8 cellular contexts compared by ENCODE assay signal in the genomic region with DNA sequence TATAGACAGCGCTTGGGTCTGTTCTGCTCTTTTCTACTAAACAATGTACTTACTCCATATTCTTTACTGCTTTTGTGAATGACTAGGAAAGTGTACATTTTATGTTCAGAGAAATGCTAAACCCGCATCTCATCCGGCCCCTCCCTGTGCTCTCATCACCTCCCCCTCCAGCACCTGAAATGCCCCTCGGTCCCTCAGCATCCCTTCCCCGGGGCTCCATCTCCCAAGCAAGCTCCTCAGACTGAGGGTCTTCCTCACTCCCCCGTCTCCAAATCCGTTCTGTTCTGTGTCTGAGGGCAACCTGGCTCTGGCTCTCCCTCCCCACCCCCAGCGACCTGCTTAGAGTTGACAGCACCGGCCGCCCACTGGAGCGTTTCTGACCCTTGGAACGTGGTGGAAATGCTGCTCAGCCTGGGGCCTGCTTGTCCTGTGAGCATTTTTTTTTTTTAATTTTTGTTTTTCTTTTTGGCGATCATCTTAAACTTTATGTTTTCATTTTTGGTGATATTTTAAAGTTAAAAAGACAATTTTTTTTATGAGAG. TPM values are rescaled to one million over a fixed set of nuclear protein-coding genes. Genes with fewer than 3 reads are reported as not detected.
DNase-seq lines count a peak whose midpoint lies in the region; ATAC-seq, FAIRE-seq and TF ChIP-seq lines count a peak whose summit lies in the region.

No MANE protein-coding gene starts in this region.

- H3K4me1 ChIP-seq in A549 (no peaks in the 10 kb centered on the region), HUES6 (ENCODE audit: control insufficient read depth, insufficient read depth, low read length) (peaks cover 14% of the 10 kb centered on the region; the same call in 1 of the 2 replicates), mucosa of rectum (ENCODE audit: control insufficient read depth in 2 of 2, insufficient read depth in 2 of 2, low read length in 2 of 2) (peaks cover 7 to 15% of the 10 kb centered on the region in 2 donors)

- peak overlapping the region in 1 of 2 experiments; percentile 99; a peak in 2 of 6 replicates for H3K27ac ChIP-seq in A549
- H3K27ac ChIP-seq in HUES6 (ENCODE audit: low read depth, low read length), result no peak overlapping the region
- no peak overlapping the region for H3K27ac ChIP-seq in mucosa of rectum (ENCODE audit: low read depth in 2 of 2, low read length in 2 of 2)

- CTCF ChIA-PET in A549 (lab: Yijun Ruan, JAX), result interaction anchor here (1.3 kb wide), 1 partner anchor 271 kb away, joined by 3 read pairs; no protein-coding TSS in a partner anchor

- peak overlapping the region; percentile 95 for H3K4me3 ChIP-seq in A549
- peak overlapping the region; percentile 73 for H3K4me3 ChIP-seq in HUES6 (ENCODE audit: low read depth, low read length)
- peak overlapping the region; percentile 63 for H3K4me3 ChIP-seq in bronchial epithelial cell (ENCODE audit: low read depth, low read length)
- H3K4me3 ChIP-seq in mucosa of rectum (ENCODE audit: low read length in 2 of 2), result peak overlapping the region; percentile 61 to 76

- no peaks in the 10 kb centered on the region for H3K27me3 ChIP-seq in HUES6 (ENCODE audit: control insufficient read depth, insufficient read depth, low read length)
- H3K27me3 ChIP-seq in bronchial epithelial cell (ENCODE audit: control insufficient read depth, insufficient read depth, low read length), result no peaks in the 10 kb centered on the region
- H3K27me3 ChIP-seq in mucosa of rectum (ENCODE audit: control insufficient read depth in 2 of 2, insufficient read depth in 2 of 2, low read length in 2 of 2), result no peaks in the 10 kb centered on the region

- no peak for TF ChIP-seq POLR2A in A549 (IDR thresholded peaks at IDR 0.05; ENCODE audit: low read length)

- TF ChIP-seq EP300 in A549 (IDR thresholded peaks at IDR 0.05), result no peak

- FAIRE-seq in A549 (lab: Jason Lieb, UNC), result no peak
- no peak for FAIRE-seq in bronchial epithelial cell (lab: Jason Lieb, UNC)

- no peak for TF ChIP-seq RAD21 in A549 (conservative IDR thresholded peaks at IDR 0.05 in 1 of 2, IDR thresholded peaks at IDR 0.05 in 1 of 2)

- H3K9me3 ChIP-seq in A549 (peaks cover 10% of the 10 kb centered on the region; the same call in 2 of the 3 replicates), HUES6 (ENCODE audit: control insufficient read depth, insufficient read depth, low read depth, low read length) (no peaks in the 10 kb centered on the region), mucosa of rectum (ENCODE audit: control insufficient read depth in 2 of 2, low read length in 2 of 2) (no peaks in the 10 kb centered on the region)

- POLR2A ChIA-PET in A549 (lab: Yijun Ruan, JAX), result no interaction called here

- no peak for TF ChIP-seq CTCF in A549 (IDR thresholded peaks at IDR 0.05)
- TF ChIP-seq CTCF in bronchial epithelial cell (IDR thresholded peaks at IDR 0.05; ENCODE audit: insufficient read depth, low read length, severe bottlenecking), result no peak

- H3K9ac ChIP-seq in HUES6 (ENCODE audit: low read length) (peak overlapping the region; percentile 76), mucosa of rectum (ENCODE audit: low read depth in 1 of 2, low read length in 2 of 2) (peak overlapping the region; percentile 63 to 67)

- 96% methylated on average over 13 of the region's 13 CpGs for WGBS in A549 (ENCODE audit: missing lambda C conversion rate)

- DNase-seq in A549 (ENCODE audit: low read depth in 1 of 2, low spot score in 1 of 2), result no peak
- DNase-seq in bronchial epithelial cell (ENCODE audit: low read depth), result no peak
- DNase-seq in activated gamma-delta T cell treated with Interleukin-2 at 50 U/mL for 16 hours, result no peak
- DNase-seq in NCI-H2029 treated with DMSO at 0.1 percent for 48 hours (lab: John Stamatoyannopoulos, UW), result no peak
- DNase-seq in NCI-H1105 (lab: John Stamatoyannopoulos, UW), result no peak

- ATAC-seq in A549, result no peak
- no peak for ATAC-seq in HG02885 (IDR thresholded peaks at IDR 0.05; ENCODE audit: poor library complexity, unreplicated experiment)

- peaks cover 27% of the 10 kb centered on the region for H3K36me3 ChIP-seq in HUES6 (ENCODE audit: control insufficient read depth, insufficient read depth, low read length)
- peaks cover 9% of the 10 kb centered on the region for H3K36me3 ChIP-seq in bronchial epithelial cell (ENCODE audit: control insufficient read depth, insufficient read depth, low read length)
- peaks cover 12 to 16% of the 10 kb centered on the region in 2 donors for H3K36me3 ChIP-seq in mucosa of rectum (ENCODE audit: control insufficient read depth in 2 of 2, insufficient read depth in 2 of 2, low read length in 2 of 2)

- H3K4me2 ChIP-seq in A549, result peak overlapping the region; percentile 85

TF ChIP-seq in A549, 52 proteins besides CTCF, POLR2A, EP300 and RAD21:
- TF ChIP-seq JUN (IDR thresholded peaks at IDR 0.05), result no peak
- TF ChIP-seq RCOR1 (IDR thresholded peaks at IDR 0.05; ENCODE audit: low read depth, low read length), result no peak
- TF ChIP-seq NFE2L2 (conservative IDR thresholded peaks at IDR 0.05; ENCODE audit: low read length), result no peak
- TF ChIP-seq MAZ (IDR thresholded peaks at IDR 0.05; ENCODE audit: borderline replicate concordance, low read depth, low read length), result no peak
- TF ChIP-seq, protein P1, sequence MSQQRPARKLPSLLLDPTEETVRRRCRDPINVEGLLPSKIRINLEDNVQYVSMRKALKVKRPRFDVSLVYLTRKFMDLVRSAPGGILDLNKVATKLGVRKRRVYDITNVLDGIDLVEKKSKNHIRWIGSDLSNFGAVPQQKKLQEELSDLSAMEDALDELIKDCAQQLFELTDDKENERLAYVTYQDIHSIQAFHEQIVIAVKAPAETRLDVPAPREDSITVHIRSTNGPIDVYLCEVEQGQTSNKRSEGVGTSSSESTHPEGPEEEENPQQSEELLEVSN (IDR thresholded peaks at IDR 0.05; ENCODE audit: borderline replicate concordance, low read depth), result no peak
- TF ChIP-seq POLR2AphosphoS2 (conservative IDR thresholded peaks at IDR 0.05; ENCODE audit: low read length), result no peak

RNA-seq across cellular contexts. Expression of a gene that starts 1.4 kb away (rescaled TPM):
- polyA plus RNA-seq in A549 (2011; rRNA removed) (7.8 and 8.1 TPM in 2 replicates), A549 (2017; fragmentation: RNase III; extraction: RNeasy Plus Mini Kit Qiagen cat#74134 plus additional on column Dnase treatment) (11.3 to 14.7 TPM (median 13.7 TPM) in 3 replicates)
- 25.8 and 31.2 TPM in 2 replicates for polyA plus RNA-seq in A549 (2012; cell fraction: cytosol; rRNA removed)
- 128 and 152 TPM in 2 replicates for polyA plus RNA-seq in A549 (2012; cell fraction: nucleus; rRNA removed)
- polyA minus RNA-seq in A549 (2011; rRNA and poly(A)+ RNA removed), result 4.0 and 7.8 TPM in 2 replicates
- total RNA-seq in bronchial epithelial cell, result 20.8 and 25.7 TPM in 2 replicates

RNA-seq across cellular contexts. Expression of a gene that starts 16.5 kb away (rescaled TPM):
- polyA plus RNA-seq in A549 (2011; rRNA removed) (13.4 and 14.8 TPM in 2 replicates), A549 (2017; fragmentation: RNase III; extraction: RNeasy Plus Mini Kit Qiagen cat#74134 plus additional on column Dnase treatment) (28.2 to 30.9 TPM (median 30.4 TPM) in 3 replicates)
- 72.4 and 81.9 TPM in 2 replicates for polyA plus RNA-seq in A549 (2012; cell fraction: cytosol; rRNA removed)
- polyA plus RNA-seq in A549 (2012; cell fraction: nucleus; rRNA removed), result 220 and 320 TPM in 2 replicates
- 6.0 and 16.5 TPM in 2 replicates for polyA minus RNA-seq in A549 (2011; rRNA and poly(A)+ RNA removed)
- 38.3 and 43.7 TPM in 2 replicates for total RNA-seq in bronchial epithelial cell

RNA-seq across cellular contexts. Expression of a gene that starts 31.7 kb away (rescaled TPM):
- polyA plus RNA-seq in A549 (2011; rRNA removed) (1.5 and 1.6 TPM in 2 replicates), A549 (2017; fragmentation: RNase III; extraction: RNeasy Plus Mini Kit Qiagen cat#74134 plus additional on column Dnase treatment) (3.9 to 4.4 TPM (median 4.3 TPM) in 3 replicates)
- polyA plus RNA-seq in A549 (2012; cell fraction: cytosol; rRNA removed), result 4.9 and 6.5 TPM in 2 replicates
- 13.2 and 16.9 TPM in 2 replicates for polyA plus RNA-seq in A549 (2012; cell fraction: nucleus; rRNA removed)
- polyA minus RNA-seq in A549 (2011; rRNA and poly(A)+ RNA removed), result 0.33 and 1.4 TPM in 2 replicates
- 0.26 and 0.77 TPM in 2 replicates for total RNA-seq in bronchial epithelial cell

RNA-seq across cellular contexts. Expression of a gene that starts 42.6 kb away (rescaled TPM):
- polyA plus RNA-seq in A549 (2011; rRNA removed) (6.5 and 7.2 TPM in 2 replicates), A549 (2017; fragmentation: RNase III; extraction: RNeasy Plus Mini Kit Qiagen cat#74134 plus additional on column Dnase treatment) (13.3 to 14.3 TPM (median 14.2 TPM) in 3 replicates)
- 10.5 and 15.5 TPM in 2 replicates for polyA plus RNA-seq in A549 (2012; cell fraction: cytosol; rRNA removed)
- polyA plus RNA-seq in A549 (2012; cell fraction: nucleus; rRNA removed), result 122 and 169 TPM in 2 replicates
- polyA minus RNA-seq in A549 (2011; rRNA and poly(A)+ RNA removed), result 5.7 and 8.2 TPM in 2 replicates
- total RNA-seq in bronchial epithelial cell, result 18.2 TPM in 2 replicates

RNA-seq across cellular contexts. Expression of a gene that starts 48.9 kb away (rescaled TPM):
- 2.4 and 2.5 TPM in 2 replicates for polyA plus RNA-seq in A549 (2011; rRNA removed)
- polyA plus RNA-seq in A549 (2012; cell fraction: cytosol; rRNA removed), result 5.3 and 8.2 TPM in 2 replicates
- polyA plus RNA-seq in A549 (2012; cell fraction: nucleus; rRNA removed), result 67.3 and 101 TPM in 2 replicates
- 10.1 to 14.0 TPM (median 12.0 TPM) in 3 replicates for polyA plus RNA-seq in A549 (2017; fragmentation: RNase III; extraction: RNeasy Plus Mini Kit Qiagen cat#74134 plus additional on column Dnase treatment)
- polyA minus RNA-seq in A549 (2011; rRNA and poly(A)+ RNA removed), result 1.8 and 3.1 TPM in 2 replicates
- total RNA-seq in bronchial epithelial cell, result 9.7 and 13.8 TPM in 2 replicates
